ENCODE assay signal across 8 cellular contexts in genomic region chr6:116371384-116372209, GRCh38. TPM values are rescaled to one million over a fixed set of nuclear protein-coding genes. Genes with fewer than 3 reads are reported as not detected.
DNase-seq lines count a peak whose midpoint lies in the region; ATAC-seq, FAIRE-seq and TF ChIP-seq lines count a peak whose summit lies in the region.

No MANE protein-coding gene starts in this region.

- no peaks in the 10 kb centered on the region for H3K9me3 ChIP-seq in CD8-positive, alpha-beta T cell (ENCODE audit: low read length)
- H3K9me3 ChIP-seq in small intestine (ENCODE audit: control insufficient read depth, low read depth) = no peaks in the 10 kb centered on the region

- H3K36me3 Mint-ChIP-seq in CD8-positive, alpha-beta T cell = peaks cover 2% of the 10 kb centered on the region

- POLR2A ChIA-PET in CD8-positive, alpha-beta T cell (lab: Charles Lee) = no interaction called here

- H3K27ac Mint-ChIP-seq in CD8-positive, alpha-beta T cell = peak overlapping the region; percentile 42

- CTCF ChIA-PET in CD8-positive, alpha-beta T cell (lab: Charles Lee) = interaction anchor here (0.7 kb wide), 1 partner anchor 105 kb away, joined by 3 read pairs; no protein-coding TSS in a partner anchor

- H3K4me3 ChIP-seq in CD8-positive, alpha-beta T cell (ENCODE audit: low read depth, low read length) = peak overlapping the region; percentile 64
- peak overlapping the region; percentile 55 to 73 for H3K4me3 ChIP-seq in small intestine (ENCODE audit: low read depth in 1 of 2, low read length in 2 of 2)

- H3K27me3 ChIP-seq in CD8-positive, alpha-beta T cell (ENCODE audit: insufficient read depth, low read length) = no peaks in the 10 kb centered on the region
- no peaks in the 10 kb centered on the region for H3K27me3 ChIP-seq in small intestine (ENCODE audit: control insufficient read depth in 2 of 2, insufficient read depth in 2 of 2, low read length in 2 of 2)

- intact Hi-C loops in CD8-positive, alpha-beta T cell (cut with DNase I, micrococcal nuclease) = loop anchor here in 1 of 2 experiments (2.0 to 10.0 kb wide), 3 partner anchors 15 to 91 kb away; partner anchors contain the start of gene CALHM6

- peak; percentile 14 for ATAC-seq in CD8-positive, alpha-beta T cell
- ATAC-seq in GM19328 (IDR thresholded peaks at IDR 0.05; ENCODE audit: unreplicated experiment) (peak; percentile 11), HG03442 (IDR thresholded peaks at IDR 0.05; ENCODE audit: unreplicated experiment) (peak; percentile 12)

- 9% methylated on average over 43 to 45 of the region's 45 CpGs for WGBS in small intestine, 3 donors

- H3K27me3 Mint-ChIP-seq in CD8-positive, alpha-beta T cell (ENCODE audit: low read depth) = peaks cover 24% of the 10 kb centered on the region

- peak in 4 of 7 experiments; percentile 15 to 53 (median 25) for DNase-seq in CD8-positive, alpha-beta T cell
- DNase-seq in T-helper 9 cell (peak; percentile 29), cerebellar cortex (ENCODE audit: low spot score) (peak; percentile 56), islet precursor cell (peak; percentile 96), small intestine (peak; percentile 26), NCI-H1092 treated with DMSO at 0.1 percent for 48 hours (lab: John Stamatoyannopoulos, UW) (no peak)

- H3K36me3 ChIP-seq in CD8-positive, alpha-beta T cell (ENCODE audit: insufficient read depth, low read length) = no peaks in the 10 kb centered on the region
- no peaks in the 10 kb centered on the region for H3K36me3 ChIP-seq in small intestine (ENCODE audit: control insufficient read depth in 2 of 2, insufficient read depth in 2 of 2, low read length in 2 of 2)

- peaks cover 17% of the 10 kb centered on the region for H3K4me1 Mint-ChIP-seq in CD8-positive, alpha-beta T cell (ENCODE audit: low read depth)

- peaks cover 16% of the 10 kb centered on the region for H3K4me1 ChIP-seq in CD8-positive, alpha-beta T cell (ENCODE audit: insufficient read depth, low read length)
- H3K4me1 ChIP-seq in small intestine (ENCODE audit: control insufficient read depth in 2 of 2, insufficient read depth in 1 of 2, low read depth in 1 of 2, low read length in 1 of 2) = no peaks in the 10 kb centered on the region

- FAIRE-seq in small intestine (lab: Jason Lieb, UNC) = no peak

- no peaks in the 10 kb centered on the region for H3K9me3 Mint-ChIP-seq in CD8-positive, alpha-beta T cell

- no peak overlapping the region for H3K27ac ChIP-seq in CD8-positive, alpha-beta T cell (ENCODE audit: low read depth, low read length)
- peak overlapping the region; percentile 44 to 89 for H3K27ac ChIP-seq in small intestine (ENCODE audit: low read depth in 1 of 2, low read length in 1 of 2)

- peak overlapping the region; percentile 89 for H3K4me3 Mint-ChIP-seq in CD8-positive, alpha-beta T cell

- TF ChIP-seq CTCF in CD8-positive, alpha-beta T cell (IDR thresholded peaks at IDR 0.05) = no peak

RNA-seq across cellular contexts. Expression of gene DSE, which starts 0.8 kb away (rescaled TPM):
- total RNA-seq in CD8-positive, alpha-beta T cell = 10 to 100 TPM; 14.3 to 16.7 TPM
- 1 to 10 TPM in 2 of 3 donors, under 1 TPM in 1; 0.45 to 4.9 (median 4.6) TPM for polyA plus RNA-seq in small intestine
